ENCODE assay signal across 21 cellular contexts in the genomic region with DNA sequence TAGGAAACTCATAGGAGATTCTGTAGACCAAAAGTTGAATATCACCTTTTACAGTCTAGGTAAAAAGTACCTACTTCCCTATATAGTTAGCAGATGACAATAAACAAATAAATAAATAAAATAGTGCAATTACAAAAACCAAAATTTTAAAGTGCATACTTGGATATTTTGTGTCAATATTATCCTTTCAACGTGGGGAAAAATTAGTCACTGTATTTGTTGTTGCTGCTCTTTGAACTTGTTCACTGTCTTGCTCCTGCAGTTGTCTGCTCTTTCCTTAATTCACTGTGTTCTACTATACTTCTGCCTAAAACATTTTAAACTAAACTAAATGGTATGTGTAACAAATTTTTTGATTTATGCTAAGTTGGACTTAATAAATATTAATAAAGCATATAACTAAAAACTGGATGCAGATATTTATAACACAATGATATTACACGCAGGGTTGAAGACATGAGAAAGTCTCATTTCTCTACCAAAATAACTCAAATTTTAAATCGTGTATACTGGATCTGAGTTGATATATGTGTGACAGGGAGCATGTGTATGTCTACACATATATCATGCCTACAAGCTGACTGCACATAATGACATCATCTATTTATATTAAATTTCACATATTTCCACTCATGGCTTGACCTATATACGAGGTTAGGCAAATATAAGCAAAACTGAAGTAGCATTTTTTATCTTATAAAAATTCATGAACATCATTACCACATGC.
A peak's percentile ranks its signal among the peaks of the same experiment; 100 is the strongest.
DNase-seq lines count a peak whose midpoint lies in the region; ATAC-seq and TF ChIP-seq lines count a peak whose summit lies in the region.
"Had no signal": no experiment of that assay in that cellular context is flagged by ENCODE, and none has a peak within 500 bp of the region (broad histone marks: within the 10 kb centered on the region; RNA-seq: fewer than 3 reads in every experiment).

No MANE protein-coding gene starts in this region.

- POLR2A ChIA-PET in IMR-90 (lab: Charles Lee; ENCODE audit: unreplicated experiment) = interaction anchor here (0.7 kb wide), 1 partner anchor 109 kb away, joined by 20 read pairs; no protein-coding TSS in a partner anchor

- no peak overlapping the region for H3K14ac ChIP-seq in IMR-90 (replicated peaks; ENCODE audit: low read depth, low read length)

- no peak overlapping the region for H3K23ac ChIP-seq in IMR-90 (ENCODE audit: low read depth, low read length)

- BruUV-seq in IMR-90 (replicated peaks; lab: Mats Ljungman, UMichigan) = no TSS peak

- WGBS in IMR-90 (ENCODE audit: extremely low coverage in 2 of 2, insufficient read length in 1 of 2), 2 experiments = no CpG with 5 or more reads among the region's 4 CpGs

- H3K27ac ChIP-seq in IMR-90 (ENCODE audit: insufficient read depth, low read length) (no peak overlapping the region), dorsolateral prefrontal cortex (peak overlapping the region in 48 of 59 donors; percentile 2 to 92 (median 79))

- no peak overlapping the region for H2AK5ac ChIP-seq in IMR-90 (ENCODE audit: low read depth, low read length)

- no peak overlapping the region for H3K4ac ChIP-seq in IMR-90 (ENCODE audit: low read depth, low read length)

- CTCF ChIA-PET in IMR-90 (lab: Yijun Ruan, JAX) = no interaction called here

- H2BK5ac ChIP-seq in IMR-90 (ENCODE audit: low read depth, low read length, poor library complexity, severe bottlenecking) = no peak overlapping the region

- dilution Hi-C loops in IMR-90 (cut with HindIII; ENCODE audit: low sequenced_read_pairs, unreplicated experiment) = no loop called here

- H2AFZ ChIP-seq in IMR-90 (replicated peaks; ENCODE audit: low read length, poor library complexity) = no peak overlapping the region

- peak; percentile 44 for ATAC-seq in IMR-90 (ENCODE audit: low read depth)
- ATAC-seq in HG03354 (IDR thresholded peaks at IDR 0.05; ENCODE audit: poor library complexity, severe bottlenecking, unreplicated experiment) = no peak

- H3K4me1 ChIP-seq in IMR-90 (ENCODE audit: control insufficient read depth, insufficient read depth, low read length) = peaks cover 7% of the 10 kb centered on the region; the same call in 1 of the 2 replicates
- H3K4me1 ChIP-seq in skeletal muscle satellite cell (ENCODE audit: control insufficient read depth, insufficient read depth, low read length) = peaks cover 44% of the 10 kb centered on the region
- H3K4me1 ChIP-seq: Caco-2 had no signal

- no peaks in the 10 kb centered on the region for H4K20me1 ChIP-seq in IMR-90 (ENCODE audit: insufficient read depth, low read length)

- H3K79me1 ChIP-seq in IMR-90 (ENCODE audit: low read depth in 1 of 2, low read length in 2 of 2) = peaks cover 0 to 14% of the 10 kb centered on the region in 2 experiments; a peak in 2 of 4 replicates

- H3K9me1 ChIP-seq in IMR-90 (ENCODE audit: insufficient read depth, low read length) = no peaks in the 10 kb centered on the region

- in situ Hi-C loops in G401 (cut with HindIII; ENCODE audit: low sequenced_read_pairs) = no loop called here
- in situ Hi-C loops in IMR-90 (cut with MboI; ENCODE audit: low sequenced_read_pairs) = no loop called here
- in situ Hi-C loops in GM13977 (cut with MboI; ENCODE audit: low pct_unique_long_range_greater_than_20kb, low sequenced_read_pairs, unreplicated experiment) = no loop called here

- H4K91ac ChIP-seq in IMR-90 (ENCODE audit: insufficient read depth, low read depth, low read length) = no peak overlapping the region

- H3K9me3 ChIP-seq in IMR-90 (ENCODE audit: control insufficient read depth, insufficient read depth, low read length) (no peaks in the 10 kb centered on the region), skeletal muscle satellite cell (replicated peaks; ENCODE audit: low read length) (no peaks in the 10 kb centered on the region)
- H3K9me3 ChIP-seq: Caco-2, HAP-1 had no signal

- TF ChIP-seq RAD21 in IMR-90 (IDR thresholded peaks at IDR 0.05; ENCODE audit: low read length) = no peak

- no peak overlapping the region for H2AK9ac ChIP-seq in IMR-90 (replicated peaks; ENCODE audit: low read depth, low read length, poor library complexity)

- H3K4me2 ChIP-seq in IMR-90 (ENCODE audit: low read depth, low read length) (no peak overlapping the region), skeletal muscle satellite cell (ENCODE audit: low read length) (peak overlapping the region; percentile 34)

- H2BK20ac ChIP-seq in IMR-90 (ENCODE audit: low read depth, low read length) = no peak overlapping the region

- DNase-seq in G401 (ENCODE audit: low spot score) = peak; percentile 6
- DNase-seq in IMR-90 = no peak
- no peak for DNase-seq in dorsolateral prefrontal cortex
- DNase-seq in GM13977 (ENCODE audit: low spot score) = no peak
- no peak for DNase-seq in RKO (ENCODE audit: low spot score)
- DNase-seq in stimulated activated CD8-positive, alpha-beta memory T cell treated with anti-CD3 and anti-CD28 coated beads, Interleukin-4, amount 100 ng/mL, for 48 hours = no peak
- DNase-seq: Caco-2; CD4-positive, CD25-positive, alpha-beta regulatory T cell; DMS153; EL; KBM-7; MV-4-11; NCI-H510A; NCI-H774; OCI-M1; RPMI8226; SIG-M5; T-helper 1 cell had no signal

- TF ChIP-seq CTCF in IMR-90 (conservative IDR thresholded peaks at IDR 0.05; ENCODE audit: low read depth, low read length) (no peak), dorsolateral prefrontal cortex (IDR thresholded peaks at IDR 0.05 in 54 of 56, conservative IDR thresholded peaks at IDR 0.05 in 2 of 56; ENCODE audit: low read depth in 1 of 56, partially characterized antibody in 56 of 56) (no peak), GM13977 (IDR thresholded peaks at IDR 0.05; ENCODE audit: extremely low read depth, insufficient read depth, missing control alignments) (no peak)

- H2BK15ac ChIP-seq in IMR-90 (ENCODE audit: low read depth, low read length) = no peak overlapping the region

- H3K18ac ChIP-seq in IMR-90 (ENCODE audit: low read depth, low read length) = no peak overlapping the region

- H3K36me3 ChIP-seq in IMR-90 (ENCODE audit: control insufficient read depth, insufficient read depth, low read length) (no peaks in the 10 kb centered on the region), skeletal muscle satellite cell (ENCODE audit: insufficient read depth, low read length) (no peaks in the 10 kb centered on the region)
- H3K36me3 ChIP-seq: HAP-1 had no signal

- H2BK120ac ChIP-seq in IMR-90 (ENCODE audit: low read depth, low read length) = no peak overlapping the region

- H3K27me3 ChIP-seq in IMR-90 (ENCODE audit: control insufficient read depth, insufficient read depth, low read length) (no peaks in the 10 kb centered on the region), dorsolateral prefrontal cortex (no peaks in the 10 kb centered on the region), skeletal muscle satellite cell (ENCODE audit: control insufficient read depth, insufficient read depth, low read length) (no peaks in the 10 kb centered on the region)

- H3K56ac ChIP-seq in IMR-90 (ENCODE audit: extremely low read depth, insufficient read depth, low read length) = no peak overlapping the region

- no peak overlapping the region for H4K8ac ChIP-seq in IMR-90 (ENCODE audit: low read depth in 2 of 2, low read length in 2 of 2)

- intact Hi-C loops in IMR-90 (cut with micrococcal nuclease) = loop anchor here (10.0 kb wide), 1 partner anchor 214 kb away; no protein-coding TSS in a partner anchor
- intact Hi-C loops in dorsolateral prefrontal cortex (cut with DNase I) = loop anchor here in 1 of 2 donors (10.0 kb wide), 1 partner anchor 214 kb away; no protein-coding TSS in a partner anchor

- TF ChIP-seq POLR2A in IMR-90 (IDR thresholded peaks at IDR 0.05; ENCODE audit: low read depth, low read length) = no peak

- H4K5ac ChIP-seq in IMR-90 (ENCODE audit: low read depth, low read length) = no peak overlapping the region

- no peak overlapping the region for H3K9ac ChIP-seq in IMR-90 (ENCODE audit: low read depth, low read length)
- H3K9ac ChIP-seq in skeletal muscle satellite cell (ENCODE audit: low read depth, low read length) = no peak overlapping the region

- H3K4me3 ChIP-seq in IMR-90 (ENCODE audit: insufficient read depth, low read depth, low read length) (no peak overlapping the region), dorsolateral prefrontal cortex (peak overlapping the region in 1 of 59 donors; percentile 5), skeletal muscle satellite cell (ENCODE audit: low read length) (no peak overlapping the region)
- H3K4me3 ChIP-seq: HAP-1 had no signal

TF ChIP-seq in IMR-90, 13 proteins besides CTCF, POLR2A, EP300 and RAD21 (continues in another document):
- no peak for TF ChIP-seq SMC3 (IDR thresholded peaks at IDR 0.05; ENCODE audit: low read depth, low read length)
- no peak for TF ChIP-seq NFE2L2 (IDR thresholded peaks at IDR 0.05; ENCODE audit: low read depth, low read length)
- no peak for TF ChIP-seq CHD1 (IDR thresholded peaks at IDR 0.05; ENCODE audit: low read depth, low read length)
- TF ChIP-seq MXI1 (IDR thresholded peaks at IDR 0.05; ENCODE audit: borderline replicate concordance, low read depth, low read length) = no peak
- TF ChIP-seq FOS (IDR thresholded peaks at IDR 0.05; ENCODE audit: low read depth, low read length) = no peak
- TF ChIP-seq RFX5 (IDR thresholded peaks at IDR 0.05; ENCODE audit: low read depth, low read length) = no peak
- TF ChIP-seq, protein P1, sequence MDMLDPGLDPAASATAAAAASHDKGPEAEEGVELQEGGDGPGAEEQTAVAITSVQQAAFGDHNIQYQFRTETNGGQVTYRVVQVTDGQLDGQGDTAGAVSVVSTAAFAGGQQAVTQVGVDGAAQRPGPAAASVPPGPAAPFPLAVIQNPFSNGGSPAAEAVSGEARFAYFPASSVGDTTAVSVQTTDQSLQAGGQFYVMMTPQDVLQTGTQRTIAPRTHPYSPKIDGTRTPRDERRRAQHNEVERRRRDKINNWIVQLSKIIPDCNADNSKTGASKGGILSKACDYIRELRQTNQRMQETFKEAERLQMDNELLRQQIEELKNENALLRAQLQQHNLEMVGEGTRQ (IDR thresholded peaks at IDR 0.05; ENCODE audit: low read depth, low read length) = no peak
- no peak for TF ChIP-seq BHLHE40 (IDR thresholded peaks at IDR 0.05; ENCODE audit: low read depth, low read length)
- TF ChIP-seq CEBPB (IDR thresholded peaks at IDR 0.05; ENCODE audit: low read depth, low read length) = no peak
- no peak for TF ChIP-seq MAZ (IDR thresholded peaks at IDR 0.05; ENCODE audit: borderline replicate concordance, low read depth, low read length)
- no peak for TF ChIP-seq MAFK (IDR thresholded peaks at IDR 0.05; ENCODE audit: low read depth, low read length)
- TF ChIP-seq RCOR1 (IDR thresholded peaks at IDR 0.05; ENCODE audit: insufficient replicate concordance, low read length) = no peak
